19 cellular contexts compared by ENCODE assay signal in the genomic region with DNA sequence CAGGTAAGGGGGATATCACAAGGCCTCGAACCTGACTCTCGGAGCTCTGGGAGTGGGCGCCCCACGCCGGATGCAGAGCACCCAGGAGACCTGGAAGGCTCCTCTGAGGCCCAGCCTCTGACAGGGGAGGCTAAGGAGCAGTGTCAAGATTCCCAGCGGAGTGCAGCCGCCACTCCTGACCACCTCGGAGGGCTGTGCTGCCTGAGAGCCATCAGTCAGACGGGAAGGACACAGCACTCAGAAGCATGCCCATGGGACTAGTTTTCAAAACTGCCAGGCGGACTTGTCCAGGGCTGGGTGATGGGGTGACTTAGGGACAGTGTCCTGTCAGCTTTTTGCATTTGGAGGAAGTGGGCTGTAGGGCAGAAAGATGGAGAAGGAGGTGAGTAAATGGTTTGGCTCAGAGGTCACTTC. TPM values are rescaled to one million over a fixed set of nuclear protein-coding genes. Genes with fewer than 3 reads are reported as not detected.
DNase-seq lines count a peak whose midpoint lies in the region; ATAC-seq and TF ChIP-seq lines count a peak whose summit lies in the region.
"Had no signal": no experiment of that assay in that cellular context is flagged by ENCODE, and none has a peak within 500 bp of the region (broad histone marks: within the 10 kb centered on the region; RNA-seq: fewer than 3 reads in every experiment).

No MANE protein-coding gene starts in this region.

- peak in 3 of 4 donors; percentile 23 to 55 (median 34) for ATAC-seq in heart left ventricle
- ATAC-seq in GM19023 (IDR thresholded peaks at IDR 0.05; ENCODE audit: unreplicated experiment), result no peak
- no peak for ATAC-seq in activated CD8-positive, alpha-beta T cell treated with anti-CD3 and anti-CD28 coated beads for 36 hours
- ATAC-seq: mucosa of descending colon, PC-3 had no signal

- H3K79me2 ChIP-seq in hepatocyte, result no peaks in the 10 kb centered on the region

- H3K27ac ChIP-seq in heart left ventricle, result peak overlapping the region in 1 of 12 donors; percentile 86
- no peak overlapping the region for H3K27ac ChIP-seq in neuronal stem cell (replicated peaks; ENCODE audit: low read length)
- no peak overlapping the region for H3K27ac ChIP-seq in hepatocyte
- H3K27ac ChIP-seq: SK-N-MC had no signal

- no peaks in the 10 kb centered on the region for H3K79me1 ChIP-seq in neuronal stem cell (ENCODE audit: low read depth, low read length)

- H2BK5ac ChIP-seq in neuronal stem cell (ENCODE audit: low read length), result peak overlapping the region; percentile 31

- no peak overlapping the region for H2BK15ac ChIP-seq in neuronal stem cell (ENCODE audit: low read length)

- TF ChIP-seq CTCF in heart left ventricle (IDR thresholded peaks at IDR 0.05), result no peak
- TF ChIP-seq CTCF in hepatocyte (IDR thresholded peaks at IDR 0.05; ENCODE audit: poor library complexity), result no peak
- TF ChIP-seq CTCF in activated CD8-positive, alpha-beta T cell treated with anti-CD3 and anti-CD28 coated beads for 36 hours (IDR thresholded peaks at IDR 0.05), result no peak

- H3K4ac ChIP-seq in neuronal stem cell (ENCODE audit: low read length), result no peak overlapping the region

- H4K91ac ChIP-seq in neuronal stem cell (ENCODE audit: low read depth, low read length, poor library complexity), result no peak overlapping the region

- POLR2A ChIA-PET in activated CD8-positive, alpha-beta T cell treated with anti-CD3 and anti-CD28 coated beads for 36 hours (lab: Charles Lee), result interaction anchor here (1.0 kb wide), 1 partner anchor 10 kb away, joined by 3 read pairs; no protein-coding TSS in a partner anchor

- H3K4me3 ChIP-seq in heart left ventricle, result no peak overlapping the region
- H3K4me3 ChIP-seq in neuronal stem cell (ENCODE audit: low read length in 2 of 2), result no peak overlapping the region
- H3K4me3 ChIP-seq in hepatocyte, result no peak overlapping the region
- H3K4me3 ChIP-seq: mucosa of descending colon, SK-N-MC had no signal

- peak overlapping the region; percentile 52 for H3K18ac ChIP-seq in neuronal stem cell (ENCODE audit: low read length)

- no peak overlapping the region for H3K27ac Mint-ChIP-seq in activated CD4-positive, alpha-beta T cell treated with anti-CD3 and anti-CD28 coated beads, Interleukin-2, amount 10 ng/mL, durations not matched to agents 24 days and 14 days
- no peak overlapping the region for H3K27ac Mint-ChIP-seq in activated CD8-positive, alpha-beta T cell treated with anti-CD3 and anti-CD28 coated beads for 36 hours
- H3K27ac Mint-ChIP-seq: activated naive CD8-positive, alpha-beta T cell had no signal

- no peak overlapping the region for H2AK5ac ChIP-seq in neuronal stem cell (ENCODE audit: low read depth, low read length)

- H3K4me3 Mint-ChIP-seq in activated CD4-positive, alpha-beta T cell treated with anti-CD3 and anti-CD28 coated beads, Interleukin-2, amount 10 ng/mL, durations not matched to agents 24 days and 14 days, result no peak overlapping the region
- H3K4me3 Mint-ChIP-seq in activated CD8-positive, alpha-beta T cell treated with anti-CD3 and anti-CD28 coated beads for 36 hours, result no peak overlapping the region
- H3K4me3 Mint-ChIP-seq: activated CD4-positive, alpha-beta T cell treated with anti-CD3 and anti-CD28 coated beads, Interleukin-2, amount 10 ng/mL, durations not matched to agents 7 days and 5 days; activated naive CD8-positive, alpha-beta T cell; brain had no signal

- H3K14ac ChIP-seq in neuronal stem cell (ENCODE audit: low read length), result peak overlapping the region; percentile 2

- H3K4me1 Mint-ChIP-seq in activated CD4-positive, alpha-beta T cell treated with anti-CD3 and anti-CD28 coated beads, Interleukin-2, amount 10 ng/mL, durations not matched to agents 24 days and 14 days, result peaks cover 9% of the 10 kb centered on the region
- H3K4me1 Mint-ChIP-seq in activated CD8-positive, alpha-beta T cell treated with anti-CD3 and anti-CD28 coated beads for 36 hours (ENCODE audit: low read depth), result peaks cover 7% of the 10 kb centered on the region

- H4K20me1 ChIP-seq in hepatocyte (ENCODE audit: insufficient read depth, poor library complexity, severe bottlenecking), result no peaks in the 10 kb centered on the region

- intact Hi-C loops in heart left ventricle (cut with DNase I), result no loop called here
- intact Hi-C loops in activated CD4-positive, alpha-beta T cell treated with anti-CD3 and anti-CD28 coated beads, Interleukin-2, amount 10 ng/mL, durations not matched to agents 24 days and 14 days (cut with micrococcal nuclease), result no loop called here
- intact Hi-C loops in activated CD8-positive, alpha-beta T cell treated with anti-CD3 and anti-CD28 coated beads for 36 hours (cut with micrococcal nuclease), result no loop called here

- H3K4me2 ChIP-seq in neuronal stem cell (ENCODE audit: insufficient read depth, low read length, poor library complexity, severe bottlenecking) (no peak overlapping the region), hepatocyte (no peak overlapping the region)

- H3K9ac ChIP-seq in neuronal stem cell (ENCODE audit: low read depth, low read length, poor library complexity), result no peak overlapping the region

- no peak overlapping the region for H3K23ac ChIP-seq in neuronal stem cell (ENCODE audit: low read depth, low read length, poor library complexity)

- H3K9me3 ChIP-seq in heart left ventricle (no peaks in the 10 kb centered on the region), neuronal stem cell (replicated peaks in 1 of 2; ENCODE audit: control insufficient read depth in 2 of 2, insufficient read depth in 1 of 2, low read depth in 1 of 2, low read length in 2 of 2) (no peaks in the 10 kb centered on the region), hepatocyte (ENCODE audit: low read depth) (no peaks in the 10 kb centered on the region)
- H3K9me3 ChIP-seq: mucosa of descending colon had no signal

- H3K27me3 Mint-ChIP-seq in activated CD4-positive, alpha-beta T cell treated with anti-CD3 and anti-CD28 coated beads, Interleukin-2, amount 10 ng/mL, durations not matched to agents 24 days and 14 days, result peaks cover 2% of the 10 kb centered on the region
- no peaks in the 10 kb centered on the region for H3K27me3 Mint-ChIP-seq in activated CD8-positive, alpha-beta T cell treated with anti-CD3 and anti-CD28 coated beads for 36 hours
- H3K27me3 Mint-ChIP-seq: activated CD4-positive, alpha-beta T cell treated with anti-CD3 and anti-CD28 coated beads, Interleukin-2, amount 10 ng/mL, durations not matched to agents 7 days and 5 days; activated naive CD8-positive, alpha-beta T cell; brain had no signal

- no peak overlapping the region for H2BK12ac ChIP-seq in neuronal stem cell (ENCODE audit: low read length)

- no peaks in the 10 kb centered on the region for H3K27me3 ChIP-seq in heart left ventricle
- H3K27me3 ChIP-seq in neuronal stem cell (ENCODE audit: control insufficient read depth in 3 of 3, insufficient read depth in 3 of 3, low read depth in 1 of 3, low read length in 3 of 3), result no peaks in the 10 kb centered on the region
- no peaks in the 10 kb centered on the region for H3K27me3 ChIP-seq in hepatocyte

- no peaks in the 10 kb centered on the region for H3K9me2 ChIP-seq in hepatocyte (replicated peaks; ENCODE audit: insufficient read depth)

- 76 to 95% (median 86%) methylated on average over 5 to 10 of the region's 10 CpGs for WGBS in heart left ventricle, 4 donors
- no CpG with 5 or more reads among the region's 10 CpGs for WGBS in neuronal stem cell (ENCODE audit: extremely low coverage in 2 of 2, insufficient read length in 2 of 2, insufficient replicate concordance in 1 of 2), 2 donors
- 98% methylated on average over 10 of the region's 10 CpGs for WGBS in hepatocyte (ENCODE audit: low lambda C conversion rate, missing lambda C conversion rate)

- H2AFZ ChIP-seq in neuronal stem cell (ENCODE audit: low read length), result no peak overlapping the region
- H2AFZ ChIP-seq in hepatocyte, result no peak overlapping the region

- no peaks in the 10 kb centered on the region for H3K9me3 Mint-ChIP-seq in activated CD4-positive, alpha-beta T cell treated with anti-CD3 and anti-CD28 coated beads, Interleukin-2, amount 10 ng/mL, durations not matched to agents 24 days and 14 days
- no peaks in the 10 kb centered on the region for H3K9me3 Mint-ChIP-seq in activated CD8-positive, alpha-beta T cell treated with anti-CD3 and anti-CD28 coated beads for 36 hours
- H3K9me3 Mint-ChIP-seq: activated CD4-positive, alpha-beta T cell treated with anti-CD3 and anti-CD28 coated beads, Interleukin-2, amount 10 ng/mL, durations not matched to agents 7 days and 5 days; brain had no signal

- TF ChIP-seq POLR2A in heart left ventricle (IDR thresholded peaks at IDR 0.05), result no peak

- DNase-seq in CD1c-positive myeloid dendritic cell (ENCODE audit: extremely low spot score) (peak; percentile 56), MV-4-11 (lab: John Stamatoyannopoulos, UW) (peak; percentile 70), heart left ventricle (peak in 1 of 5 donors; percentile 53), neuronal stem cell (ENCODE audit: low spot score) (no peak), hepatocyte (ENCODE audit: low spot score) (no peak)
- no peak for DNase-seq in activated CD4-positive, alpha-beta T cell treated with anti-CD3 and anti-CD28 coated beads, Interleukin-2, amount 10 ng/mL, durations not matched to agents 24 days and 14 days
- DNase-seq in activated CD8-positive, alpha-beta T cell treated with anti-CD3 and anti-CD28 coated beads for 36 hours, result no peak
- DNase-seq: activated CD4-positive, alpha-beta T cell treated with anti-CD3 and anti-CD28 coated beads, Interleukin-2, amount 10 ng/mL, durations not matched to agents 7 days and 5 days; COR-L47; cortex of kidney; mucosa of descending colon; NCI-H1092 treated with DMSO at 0.1 percent for 48 hours; NCI-H526 treated with DMSO at 0.1 percent for 48 hours; PC-3; stimulated activated CD4-positive, alpha-beta T cell treated with anti-CD3 and anti-CD28 coated beads, Interleukin-2, amount 100 ng/mL, for 48 hours had no signal

- CTCF ChIA-PET in activated CD8-positive, alpha-beta T cell treated with anti-CD3 and anti-CD28 coated beads for 36 hours (lab: Charles Lee), result no interaction called here

- no peak overlapping the region for H2BK120ac ChIP-seq in neuronal stem cell (ENCODE audit: low read depth, low read length)

- peaks cover 0 to 42% (median under 1%) of the 10 kb centered on the region in 12 donors for H3K4me1 ChIP-seq in heart left ventricle
- H3K4me1 ChIP-seq in neuronal stem cell (ENCODE audit: control insufficient read depth in 2 of 2, insufficient read depth in 1 of 2, low read depth in 1 of 2, low read length in 2 of 2), result peaks cover 7 to 14% of the 10 kb centered on the region in 2 donors
- peaks cover 15% of the 10 kb centered on the region for H3K4me1 ChIP-seq in hepatocyte (ENCODE audit: insufficient read depth)

- H3K36me3 ChIP-seq in heart left ventricle (peaks cover 0 to 6% (median 0%) of the 10 kb centered on the region in 9 donors), neuronal stem cell (replicated peaks in 1 of 2; ENCODE audit: control insufficient read depth in 2 of 2, insufficient read depth in 2 of 2, low read length in 2 of 2) (peaks cover 11% of the 10 kb centered on the region in 2 donors), hepatocyte (replicated peaks; ENCODE audit: insufficient read depth, low read depth) (no peaks in the 10 kb centered on the region)

- no peak overlapping the region for H4K8ac ChIP-seq in neuronal stem cell (ENCODE audit: low read depth, low read length)

- no peaks in the 10 kb centered on the region for H3K36me3 Mint-ChIP-seq in activated CD4-positive, alpha-beta T cell treated with anti-CD3 and anti-CD28 coated beads, Interleukin-2, amount 10 ng/mL, durations not matched to agents 24 days and 14 days (ENCODE audit: low read depth)
- H3K36me3 Mint-ChIP-seq in activated CD8-positive, alpha-beta T cell treated with anti-CD3 and anti-CD28 coated beads for 36 hours (ENCODE audit: low read depth), result no peaks in the 10 kb centered on the region
- H3K36me3 Mint-ChIP-seq: activated naive CD8-positive, alpha-beta T cell had no signal

RNA-seq across cellular contexts. Expression of a gene that starts 34.6 kb away (rescaled TPM):
- 10 to 100 TPM in 2 of 9 donors, 1 to 10 TPM in 7; 1.2 to 52.4 (median 6.8) TPM for total RNA-seq in heart left ventricle
- polyA plus RNA-seq in heart left ventricle, result 1 to 10 TPM in 1 of 2 donors, under 1 TPM in 1; 0.68 to 2.2 TPM
- polyA plus RNA-seq in neuronal stem cell (2013, experiment 1 of 2), result 1.0 TPM
- polyA plus RNA-seq in neuronal stem cell (2013, experiment 2 of 2), result 0.84 TPM
- 4.0 and 6.2 TPM in 2 replicates for total RNA-seq in hepatocyte
- polyA plus RNA-seq in hepatocyte, result 2.3 and 4.3 TPM in 2 replicates
- total RNA-seq in activated CD4-positive, alpha-beta T cell treated with anti-CD3 and anti-CD28 coated beads, Interleukin-2, amount 10 ng/mL, durations not matched to agents 24 days and 14 days, result not detected in 2 replicates
- under 1 TPM in 1 of 2 experiments, not detected in 1; 0.29 TPM for total RNA-seq in activated CD8-positive, alpha-beta T cell treated with anti-CD3 and anti-CD28 coated beads for 36 hours
- total RNA-seq: activated CD4-positive, alpha-beta T cell treated with anti-CD3 and anti-CD28 coated beads, Interleukin-2, amount 10 ng/mL, durations not matched to agents 7 days and 5 days had no signal

Comparison
In these comparisons a context has a peak if more than half of its experiments do, and no peak if none do; other contexts are left out.
1. DNase-seq: peak in CD1c-positive myeloid dendritic cell (single experiment) and MV-4-11 (single experiment); none in neuronal stem cell (single experiment), hepatocyte (single experiment), activated CD4-positive, alpha-beta T cell treated with anti-CD3 and anti-CD28 coated beads, Interleukin-2, amount 10 ng/mL, durations not matched to agents 24 days and 14 days (single experiment) and activated CD8-positive, alpha-beta T cell treated with anti-CD3 and anti-CD28 coated beads for 36 hours (single experiment).
2. ATAC-seq: peak in heart left ventricle (3 of 4); none in GM19023 (single experiment) and activated CD8-positive, alpha-beta T cell treated with anti-CD3 and anti-CD28 coated beads for 36 hours (single experiment).